8 cellular contexts compared by ENCODE assay signal in the genomic region with DNA sequence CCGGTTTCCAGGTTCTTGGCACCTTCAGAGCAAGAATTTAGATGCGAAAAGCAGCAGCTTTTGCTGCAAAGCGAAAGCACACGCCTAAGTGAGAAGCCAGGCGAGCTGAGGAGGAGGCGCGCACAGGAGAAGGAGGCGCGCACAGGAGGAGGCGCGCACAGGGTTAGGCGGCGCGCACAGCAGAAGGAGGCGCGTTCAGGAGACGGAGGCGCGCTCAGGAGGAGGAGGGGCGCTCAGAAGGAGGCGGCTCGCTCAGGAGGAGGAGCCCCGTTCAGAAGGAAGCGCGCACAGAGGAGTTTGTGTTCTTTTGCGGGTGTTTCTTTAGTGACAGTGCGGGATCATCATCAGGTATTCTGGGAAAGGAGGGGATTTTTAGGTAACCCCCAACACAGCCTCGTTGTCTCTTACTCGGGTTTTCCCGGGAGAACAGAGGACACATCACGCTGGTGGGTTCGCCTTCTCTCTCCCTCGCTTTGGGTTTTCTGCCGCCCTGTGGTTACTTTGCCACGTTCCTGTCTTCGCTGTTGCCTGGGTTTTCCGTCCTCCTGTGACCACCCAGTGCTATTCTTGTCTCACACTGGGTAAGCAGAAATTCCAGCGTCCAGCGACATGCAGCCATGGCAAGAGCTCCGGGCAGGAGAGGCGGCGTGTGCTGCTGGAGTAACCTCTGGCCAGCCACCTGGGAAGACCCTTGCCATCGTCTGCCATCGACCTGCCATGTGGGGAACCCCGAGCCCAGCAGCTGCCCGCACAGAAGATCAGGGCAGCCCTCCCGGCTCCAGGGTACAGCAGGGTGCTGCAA. TPM values are rescaled to one million over a fixed set of nuclear protein-coding genes. Genes with fewer than 3 reads are reported as not detected.
DNase-seq lines count a peak whose midpoint lies in the region; ATAC-seq and TF ChIP-seq lines count a peak whose summit lies in the region.

No MANE protein-coding gene starts in this region.

- CTCF ChIA-PET in CD8-positive, alpha-beta T cell (lab: Charles Lee), result interaction anchor here (0.7 to 1.1 kb wide), 3 partner anchors 21 to 698 kb away, joined by 3 read pairs; no protein-coding TSS in a partner anchor

- no peaks in the 10 kb centered on the region for H3K9me3 Mint-ChIP-seq in CD8-positive, alpha-beta T cell

- no peaks in the 10 kb centered on the region for H3K79me2 ChIP-seq in Karpas-422 (ENCODE audit: low read length)

- peak; percentile 97 for ATAC-seq in CD8-positive, alpha-beta T cell

- no peaks in the 10 kb centered on the region for H3K27me3 Mint-ChIP-seq in CD8-positive, alpha-beta T cell (ENCODE audit: low read depth)

- peaks cover 6% of the 10 kb centered on the region for H3K4me1 ChIP-seq in CD8-positive, alpha-beta T cell (ENCODE audit: insufficient read depth, low read length)
- H3K4me1 ChIP-seq in Karpas-422 (ENCODE audit: low read length), result peaks cover 14% of the 10 kb centered on the region
- no peaks in the 10 kb centered on the region for H3K4me1 ChIP-seq in HAP-1

- peak overlapping the region; percentile 80 for H3K4me2 ChIP-seq in Karpas-422 (ENCODE audit: low read depth, low read length, poor library complexity, severe bottlenecking)

- no peaks in the 10 kb centered on the region for H3K9me3 ChIP-seq in CD8-positive, alpha-beta T cell (ENCODE audit: low read length)
- H3K9me3 ChIP-seq in Karpas-422 (ENCODE audit: low read length), result no peaks in the 10 kb centered on the region
- no peaks in the 10 kb centered on the region for H3K9me3 ChIP-seq in HAP-1

- H4K20me1 ChIP-seq in Karpas-422 (ENCODE audit: insufficient read depth, low read depth, low read length), result no peaks in the 10 kb centered on the region

- in situ Hi-C loops in HAP-1 (cut with MboI; ENCODE audit: low sequenced_read_pairs), result no loop called here

- peak overlapping the region; percentile 52 for H3K4me3 ChIP-seq in CD8-positive, alpha-beta T cell (ENCODE audit: low read depth, low read length)
- peak overlapping the region; percentile 67 for H3K4me3 ChIP-seq in Karpas-422 (ENCODE audit: low read length)
- peak overlapping the region in 58 of 59 donors; percentile 11 to 75 (median 57) for H3K4me3 ChIP-seq in dorsolateral prefrontal cortex
- H3K4me3 ChIP-seq in HAP-1, result no peak overlapping the region

- intact Hi-C loops in CD8-positive, alpha-beta T cell (cut with DNase I, micrococcal nuclease), result loop anchor here (1.0 to 10.0 kb wide), 8 partner anchors 46 to 760 kb away; partner anchors contain the start of genes DYNLT2 (in 2 of the 2), ERMARD (in 2 of the 2) and PHF10 (in 1 of the 2)
- intact Hi-C loops in dorsolateral prefrontal cortex (cut with DNase I), result no loop called here

- H3K9me2 ChIP-seq in Karpas-422 (replicated peaks; ENCODE audit: insufficient read depth, low read length), result no peaks in the 10 kb centered on the region

- TF ChIP-seq CTCF in CD8-positive, alpha-beta T cell (IDR thresholded peaks at IDR 0.05), result no peak
- TF ChIP-seq CTCF in GM20000 (IDR thresholded peaks at IDR 0.05; ENCODE audit: extremely low read depth, missing control alignments) (no peak), dorsolateral prefrontal cortex (IDR thresholded peaks at IDR 0.05 in 54 of 56, conservative IDR thresholded peaks at IDR 0.05 in 2 of 56; ENCODE audit: low read depth in 1 of 56, partially characterized antibody in 56 of 56) (peak in 27 of 56 donors; percentile 5 to 41 (median 24))

- peaks cover 15% of the 10 kb centered on the region for H3K4me1 Mint-ChIP-seq in CD8-positive, alpha-beta T cell (ENCODE audit: low read depth)

- H3K4me3 Mint-ChIP-seq in CD8-positive, alpha-beta T cell, result peak overlapping the region; percentile 92

- H3K36me3 Mint-ChIP-seq in CD8-positive, alpha-beta T cell, result peaks cover 31% of the 10 kb centered on the region

- H3K27me3 ChIP-seq in CD8-positive, alpha-beta T cell (ENCODE audit: insufficient read depth, low read length), result no peaks in the 10 kb centered on the region
- H3K27me3 ChIP-seq in Karpas-422 (ENCODE audit: low read length) (no peaks in the 10 kb centered on the region), dorsolateral prefrontal cortex (no peaks in the 10 kb centered on the region), HAP-1 (ENCODE audit: low read depth) (no peaks in the 10 kb centered on the region)

- peak overlapping the region; percentile 49 for H3K27ac ChIP-seq in CD8-positive, alpha-beta T cell (ENCODE audit: low read depth, low read length)
- H3K27ac ChIP-seq in Karpas-422 (ENCODE audit: low read length) (no peak overlapping the region; the same call in 1 of the 2 replicates), dorsolateral prefrontal cortex (peak overlapping the region in 48 of 59 donors; percentile 4 to 88 (median 64))

- POLR2A ChIA-PET in CD8-positive, alpha-beta T cell (lab: Charles Lee), result interaction anchor here (0.5 to 1.4 kb wide), 5 partner anchors 47 to 899 kb away, joined by 3 to 4 read pairs (median 4); partner anchors contain the start of genes C6orf120, DYNLT2, ERMARD and WDR27

- peak; percentile 54 to 80 (median 67) for DNase-seq in CD8-positive, alpha-beta T cell
- DNase-seq in GM20000 (ENCODE audit: low spot score), result peak; percentile 79
- DNase-seq in Karpas-422, result peak; percentile 85
- peak; percentile 59 to 69 for DNase-seq in activated CD4-positive, alpha-beta T cell treated with anti-CD3 and anti-CD28 coated beads, Interleukin-2, amount 50 U/mL, for 48 hours
- peak in 8 of 10 donors; percentile 39 to 75 (median 58) for DNase-seq in dorsolateral prefrontal cortex
- DNase-seq in middle frontal gyrus (ENCODE audit: extremely low spot score, low spot score), result peak; percentile 36
- DNase-seq in stimulated activated CD8-positive, alpha-beta memory T cell treated with anti-CD3 and anti-CD28 coated beads, Interleukin-15, amount 100 ng/mL, for 48 hours (ENCODE audit: low read depth in 2 of 2), result peak; percentile 21 to 30
- DNase-seq in HAP-1 (ENCODE audit: low spot score in 2 of 2), result no peak

- peak overlapping the region; percentile 68 for H3K9ac ChIP-seq in Karpas-422 (ENCODE audit: low read length)

- H2AFZ ChIP-seq in Karpas-422 (ENCODE audit: low read length), result peak overlapping the region; percentile 71

- H3K27ac Mint-ChIP-seq in CD8-positive, alpha-beta T cell, result peak overlapping the region; percentile 90

- H3K36me3 ChIP-seq in CD8-positive, alpha-beta T cell (ENCODE audit: insufficient read depth, low read length), result no peaks in the 10 kb centered on the region
- peaks cover 9% of the 10 kb centered on the region; the same call in 1 of the 2 replicates for H3K36me3 ChIP-seq in Karpas-422 (ENCODE audit: insufficient read depth, low read length)
- peaks cover 16% of the 10 kb centered on the region for H3K36me3 ChIP-seq in HAP-1 (replicated peaks)

RNA-seq across cellular contexts. Expression of gene WDR27, which starts 47.0 kb away (rescaled TPM):
- 10 to 100 TPM; 18.5 to 19.2 TPM for total RNA-seq in CD8-positive, alpha-beta T cell
- total RNA-seq in Karpas-422 (2014; rRNA removed; shearing (Covaris generic); ENCODE audit: low replicate concordance), result 63.0 and 76.8 TPM in 2 replicates
- 10 to 100 TPM; 35.8 to 79.9 (median 53.5) TPM for total RNA-seq in dorsolateral prefrontal cortex

RNA-seq across cellular contexts. Expression of gene C6orf120, which starts 47.1 kb away (rescaled TPM):
- 10 to 100 TPM; 19.9 TPM for total RNA-seq in CD8-positive, alpha-beta T cell
- total RNA-seq in Karpas-422 (2014; rRNA removed; shearing (Covaris generic); ENCODE audit: low replicate concordance), result 43.9 and 51.4 TPM in 2 replicates
- 10 to 100 TPM; 20.7 to 34.2 (median 27.7) TPM for total RNA-seq in dorsolateral prefrontal cortex

Comparison
In these comparisons a context has a peak if more than half of its experiments do, and no peak if none do; other contexts are left out.
1. DNase-seq: peak in CD8-positive, alpha-beta T cell (7 of 7), GM20000 (single experiment), Karpas-422 (single experiment), activated CD4-positive, alpha-beta T cell treated with anti-CD3 and anti-CD28 coated beads, Interleukin-2, amount 50 U/mL, for 48 hours (2 of 2), dorsolateral prefrontal cortex (8 of 10), middle frontal gyrus (single experiment) and stimulated activated CD8-positive, alpha-beta memory T cell treated with anti-CD3 and anti-CD28 coated beads, Interleukin-15, amount 100 ng/mL, for 48 hours (2 of 2); none in HAP-1 (0 of 2).
2. intact Hi-C loops: an anchor here in CD8-positive, alpha-beta T cell (1.0 to 10.0 kb wide); none called in dorsolateral prefrontal cortex.